Comparison of ENCODE assay signal across 8 cellular contexts in genomic region chr4:153116101-153116680, GRCh38.
DNase-seq lines count a peak whose midpoint lies in the region; ATAC-seq, FAIRE-seq and TF ChIP-seq lines count a peak whose summit lies in the region.

No MANE protein-coding gene starts in this region.

- FAIRE-seq in HTR-8/SVneo (lab: Jason Lieb, UNC): no peak

- H3K9me3 ChIP-seq in neutrophil: no peaks in the 10 kb centered on the region

- peaks cover 17% of the 10 kb centered on the region for H3K27me3 ChIP-seq in neutrophil

- no peaks in the 10 kb centered on the region for H3K27me3 Mint-ChIP-seq in central memory CD8-positive, alpha-beta T cell
- H3K27me3 Mint-ChIP-seq in endothelial cell (ENCODE audit: unreplicated experiment): peaks cover 2% of the 10 kb centered on the region

- H3K9me3 Mint-ChIP-seq in central memory CD8-positive, alpha-beta T cell: no peaks in the 10 kb centered on the region
- no peaks in the 10 kb centered on the region for H3K9me3 Mint-ChIP-seq in endothelial cell (ENCODE audit: unreplicated experiment)

- H3K4me3 ChIP-seq in neutrophil (ENCODE audit: low read depth in 1 of 2, low read length in 1 of 2): peak overlapping the region; percentile 28 to 37

- peaks cover 6 to 18% of the 10 kb centered on the region in 2 experiments for H3K4me1 ChIP-seq in neutrophil (ENCODE audit: control insufficient read depth in 1 of 2, insufficient read depth in 1 of 2, low read depth in 1 of 2, low read length in 1 of 2)

- TF ChIP-seq CTCF in C4-2B (conservative IDR thresholded peaks at IDR 0.05) (no peak), neutrophil (IDR thresholded peaks at IDR 0.05) (no peak), endothelial cell (IDR thresholded peaks at IDR 0.05; ENCODE audit: unreplicated experiment) (no peak)

- ATAC-seq in HG03354 (IDR thresholded peaks at IDR 0.05; ENCODE audit: poor library complexity, severe bottlenecking, unreplicated experiment): peak; percentile 3
- peak; percentile 49 for ATAC-seq in central memory CD8-positive, alpha-beta T cell (replicated peaks; ENCODE audit: extremely low read depth, poor library complexity, severe bottlenecking)

- peak overlapping the region; percentile 92 for H3K27ac Mint-ChIP-seq in central memory CD8-positive, alpha-beta T cell (ENCODE audit: low read depth)
- H3K27ac Mint-ChIP-seq in endothelial cell (ENCODE audit: unreplicated experiment): no peak overlapping the region

- H3K27ac ChIP-seq in C4-2B: 0 out of 2 replicates have a peak overlapping the region, but pooled peaks have one; percentile 11
- H3K27ac ChIP-seq in neutrophil: peak overlapping the region; percentile 4

- H3K36me3 ChIP-seq in neutrophil: no peaks in the 10 kb centered on the region

- H3K4me1 Mint-ChIP-seq in central memory CD8-positive, alpha-beta T cell: peaks cover 9% of the 10 kb centered on the region
- H3K4me1 Mint-ChIP-seq in endothelial cell (ENCODE audit: unreplicated experiment): no peaks in the 10 kb centered on the region

- DNase-seq in central memory CD8-positive, alpha-beta T cell (ENCODE audit: low spot score in 2 of 2): no peak
- no peak for DNase-seq in nucleus accumbens (lab: John Stamatoyannopoulos, UW)
- DNase-seq in endothelial cell (ENCODE audit: low spot score): no peak
- DNase-seq in SHP77 (lab: John Stamatoyannopoulos, UW): no peak
- no peak for DNase-seq in HTR-8/SVneo (ENCODE audit: insufficient read length, low spot score)

- H3K4me3 Mint-ChIP-seq in central memory CD8-positive, alpha-beta T cell: no peak overlapping the region
- H3K4me3 Mint-ChIP-seq in endothelial cell (ENCODE audit: unreplicated experiment): no peak overlapping the region

- H3K36me3 Mint-ChIP-seq in central memory CD8-positive, alpha-beta T cell (ENCODE audit: insufficient read depth): peaks cover 3% of the 10 kb centered on the region
- H3K36me3 Mint-ChIP-seq in endothelial cell (ENCODE audit: low read depth, unreplicated experiment): no peaks in the 10 kb centered on the region
